ENCODE assay signal across 8 cellular contexts in the genomic region with DNA sequence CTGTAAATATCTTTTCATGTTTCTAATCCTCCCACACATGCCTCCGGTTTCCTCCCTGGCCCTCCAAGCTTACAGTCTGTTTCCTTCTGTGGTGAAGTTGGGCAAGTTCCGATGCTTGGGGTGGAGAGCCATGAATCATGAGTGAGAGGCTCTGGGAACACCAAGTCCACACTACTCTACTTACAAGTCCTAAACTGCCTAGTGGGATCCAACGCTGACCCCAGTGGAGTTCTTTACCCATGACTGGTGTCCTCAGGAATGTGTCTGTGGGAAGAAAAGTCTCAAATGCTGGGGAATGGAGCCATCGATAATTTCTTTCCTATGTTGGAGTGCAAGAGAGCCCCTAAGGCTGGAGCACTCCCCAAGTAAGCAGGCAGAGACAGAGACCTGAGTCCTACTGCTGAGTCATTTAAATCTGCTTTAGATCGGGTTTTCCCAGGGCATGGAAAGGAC.
A peak's percentile ranks its signal among the peaks of the same experiment; 100 is the strongest.
DNase-seq lines count a peak whose midpoint lies in the region; ATAC-seq and TF ChIP-seq lines count a peak whose summit lies in the region.

No MANE protein-coding gene starts in this region.

- H3K27ac ChIP-seq in esophagus muscularis mucosa (replicated peaks in 1 of 4) (peak overlapping the region; percentile 58 to 73 (median 66)), rectal smooth muscle tissue (ENCODE audit: low read depth, low read length) (peak overlapping the region; percentile 37)

- TF ChIP-seq POLR2A in esophagus muscularis mucosa (IDR thresholded peaks at IDR 0.05; ENCODE audit: low read depth): no peak

- H3K9ac ChIP-seq in rectal smooth muscle tissue (ENCODE audit: low read length): no peak overlapping the region

- TF ChIP-seq CTCF in esophagus muscularis mucosa (IDR thresholded peaks at IDR 0.05): no peak

- H3K36me3 ChIP-seq in esophagus muscularis mucosa (no peaks in the 10 kb centered on the region), rectal smooth muscle tissue (ENCODE audit: control insufficient read depth, insufficient read depth, low read length) (no peaks in the 10 kb centered on the region), HAP-1 (replicated peaks) (no peaks in the 10 kb centered on the region)

- intact Hi-C loops in esophagus muscularis mucosa (cut with DNase I): no loop called here

- in situ Hi-C loops in HAP-1 (cut with MboI; ENCODE audit: low sequenced_read_pairs): no loop called here

- H3K27me3 ChIP-seq in esophagus muscularis mucosa (no peaks in the 10 kb centered on the region), rectal smooth muscle tissue (ENCODE audit: control insufficient read depth, insufficient read depth, low read length) (no peaks in the 10 kb centered on the region), HAP-1 (ENCODE audit: low read depth) (no peaks in the 10 kb centered on the region)

- H3K4me3 ChIP-seq in esophagus muscularis mucosa (no peak overlapping the region), rectal smooth muscle tissue (ENCODE audit: low read length) (no peak overlapping the region), HAP-1 (no peak overlapping the region)

- peak; percentile 87 for DNase-seq in GDM1 (lab: John Stamatoyannopoulos, UW)
- peak; percentile 78 for DNase-seq in SKM-1 treated with dmso at 0.1 percent for 144 hours (lab: John Stamatoyannopoulos, UW; ENCODE audit: unreplicated experiment)
- no peak for DNase-seq in esophagus muscularis mucosa (ENCODE audit: extremely low spot score)
- DNase-seq in iPS-NIHi11 (ENCODE audit: low spot score): no peak
- no peak for DNase-seq in HAP-1 (ENCODE audit: low spot score in 2 of 2)
- DNase-seq in NCI-H1694 (lab: John Stamatoyannopoulos, UW): no peak

- WGBS in esophagus muscularis mucosa: 59% methylated on average over 5 of the region's 5 CpGs

- TF ChIP-seq EP300 in esophagus muscularis mucosa (IDR thresholded peaks at IDR 0.05): no peak

- ATAC-seq in GM21360 (IDR thresholded peaks at IDR 0.05; ENCODE audit: unreplicated experiment): no peak

- H3K9me3 ChIP-seq in esophagus muscularis mucosa (no peaks in the 10 kb centered on the region), HAP-1 (no peaks in the 10 kb centered on the region)

- H3K4me1 ChIP-seq in esophagus muscularis mucosa (peaks cover 19 to 26% (median 23%) of the 10 kb centered on the region in 4 donors), rectal smooth muscle tissue (ENCODE audit: control insufficient read depth, insufficient read depth, low read length) (peaks cover 11% of the 10 kb centered on the region), HAP-1 (peaks cover 8% of the 10 kb centered on the region)

Comparison
In these comparisons a context has a peak if more than half of its experiments do, and no peak if none do; other contexts are left out.
1. DNase-seq: peak in GDM1 (single experiment) and SKM-1 treated with dmso at 0.1 percent for 144 hours (single experiment); none in esophagus muscularis mucosa (single experiment), iPS-NIHi11 (single experiment), HAP-1 (0 of 2) and NCI-H1694 (single experiment).